In genomic region chrX:47560831-47561652, GRCh38 we compare ENCODE assay signal across 8 cellular contexts. TPM values are rescaled to one million over a fixed set of nuclear protein-coding genes. Genes with fewer than 3 reads are reported as not detected.
A peak's percentile ranks its signal among the peaks of the same experiment; 100 is the strongest.
DNase-seq lines count a peak whose midpoint lies in the region; ATAC-seq and TF ChIP-seq lines count a peak whose summit lies in the region.

ARAF (plus strand) TSS chrX:47561205; CDS start chrX:47562968, 1,763 bp downstream.

- H3K27me3 Mint-ChIP-seq in T-helper 1 cell treated with Interleukin-12 subunit alpha and Interleukin-12 subunit beta and Interleukin-4 antibody, amounts not matched to agents 30 μg/mL and 1 μg/mL, for 36 hours (ENCODE audit: low read depth) = no peaks in the 10 kb centered on the region

- peak; percentile 89 for DNase-seq in GM13977 (ENCODE audit: low spot score)
- DNase-seq in NCI-H1694 (lab: John Stamatoyannopoulos, UW) = peak; percentile 96
- peak; percentile 91 for DNase-seq in amniotic stem cell (lab: John Stamatoyannopoulos, UW)
- peak; percentile 92 to 98 for DNase-seq in heart right ventricle
- DNase-seq in posterior vena cava (ENCODE audit: low spot score) = peak; percentile 98
- DNase-seq in upper lobe of right lung = peak; percentile 95

- H3K4me3 Mint-ChIP-seq in T-helper 1 cell treated with Interleukin-12 subunit alpha and Interleukin-12 subunit beta and Interleukin-4 antibody, amounts not matched to agents 30 μg/mL and 1 μg/mL, for 36 hours = peak within 1 kb of the TSS; percentile 91

- peaks cover 34% of the 10 kb centered on the region for H3K4me1 Mint-ChIP-seq in T-helper 1 cell treated with Interleukin-12 subunit alpha and Interleukin-12 subunit beta and Interleukin-4 antibody, amounts not matched to agents 30 μg/mL and 1 μg/mL, for 36 hours (ENCODE audit: low read depth)

- no peaks in the 10 kb centered on the region for H3K9me3 ChIP-seq in heart right ventricle
- H3K9me3 ChIP-seq in upper lobe of right lung = no peaks in the 10 kb centered on the region

- H3K4me3 ChIP-seq in heart right ventricle (peak within 1 kb of the TSS; percentile 41 to 77 (median 68)), upper lobe of right lung (peak within 1 kb of the TSS; percentile 61)

- in situ Hi-C loops in GM13977 (cut with MboI; ENCODE audit: low pct_unique_long_range_greater_than_20kb, low sequenced_read_pairs, unreplicated experiment) = no loop called here

- 0 to 1% methylated on average over 44 to 61 of the region's 61 CpGs for WGBS in heart right ventricle, 2 donors

- peaks cover 0 to 35% (median 3%) of the 10 kb centered on the region in 9 donors for H3K36me3 ChIP-seq in heart right ventricle
- H3K36me3 ChIP-seq in upper lobe of right lung = peaks cover 14% of the 10 kb centered on the region

- H3K36me3 Mint-ChIP-seq in T-helper 1 cell treated with Interleukin-12 subunit alpha and Interleukin-12 subunit beta and Interleukin-4 antibody, amounts not matched to agents 30 μg/mL and 1 μg/mL, for 36 hours (ENCODE audit: low read depth) = peaks cover 19% of the 10 kb centered on the region

- intact Hi-C loops in heart right ventricle (cut with DNase I) = loop anchor here in 8 of 10 donors (2.0 to 10.0 kb wide), 7 partner anchors 20 to 464 kb away; partner anchors contain the start of gene ELK1 (in 1 of the 8)
- intact Hi-C loops in posterior vena cava (cut with DNase I) = no loop called here
- intact Hi-C loops in upper lobe of right lung (cut with DNase I) = no loop called here

- H3K4me1 ChIP-seq in heart right ventricle (peaks cover 0 to 40% (median 10%) of the 10 kb centered on the region in 9 donors), upper lobe of right lung (peaks cover 9% of the 10 kb centered on the region)

- H3K27ac ChIP-seq in heart right ventricle = peak within 1 kb of the TSS; percentile 90 to 99 (median 96)
- H3K27ac ChIP-seq in upper lobe of right lung = peak within 1 kb of the TSS; percentile 96

- ATAC-seq in HG02884 (IDR thresholded peaks at IDR 0.05; ENCODE audit: unreplicated experiment) = peak; percentile 85
- ATAC-seq in heart right ventricle = peak; percentile 93 to 96 (median 95)
- ATAC-seq in upper lobe of right lung = peak; percentile 95

- H3K9me3 Mint-ChIP-seq in T-helper 1 cell treated with Interleukin-12 subunit alpha and Interleukin-12 subunit beta and Interleukin-4 antibody, amounts not matched to agents 30 μg/mL and 1 μg/mL, for 36 hours = no peaks in the 10 kb centered on the region

- no peaks in the 10 kb centered on the region for H3K27me3 ChIP-seq in heart right ventricle
- no peaks in the 10 kb centered on the region for H3K27me3 ChIP-seq in upper lobe of right lung

- no peak for TF ChIP-seq CTCF in GM13977 (IDR thresholded peaks at IDR 0.05; ENCODE audit: extremely low read depth, insufficient read depth, missing control alignments)
- TF ChIP-seq CTCF in heart right ventricle (IDR thresholded peaks at IDR 0.05) = no peak
- no peak for TF ChIP-seq CTCF in upper lobe of right lung (IDR thresholded peaks at IDR 0.05)

- H3K27ac Mint-ChIP-seq in T-helper 1 cell treated with Interleukin-12 subunit alpha and Interleukin-12 subunit beta and Interleukin-4 antibody, amounts not matched to agents 30 μg/mL and 1 μg/mL, for 36 hours = peak within 1 kb of the TSS; percentile 98

RNA-seq across cellular contexts. Expression of gene ARAF, which starts in this region (rescaled TPM):
- total RNA-seq in heart right ventricle (10 to 100 TPM; 73.0 to 93.1 (median 79.8) TPM), posterior vena cava (10 to 100 TPM; 42.5 to 52.7 TPM), upper lobe of right lung (87.4 TPM)
- 10 to 100 TPM; 45.2 to 57.0 TPM for polyA plus RNA-seq in heart right ventricle

Comparison
In these comparisons a context has a peak if more than half of its experiments do, and no peak if none do; other contexts are left out.
1. Peak in every context shown above with its lines: DNase-seq, ATAC-seq, H3K4me3 ChIP-seq and H3K27ac ChIP-seq.
2. intact Hi-C loops: an anchor here in heart right ventricle (2.0 to 10.0 kb wide); none called in posterior vena cava and upper lobe of right lung.